In genomic region chr12:47828008-47828966, GRCh38 we compare ENCODE assay signal across 8 cellular contexts. TPM values are rescaled to one million over a fixed set of nuclear protein-coding genes. Genes with fewer than 3 reads are reported as not detected.
A peak's percentile ranks its signal among the peaks of the same experiment; 100 is the strongest.
DNase-seq lines count a peak whose midpoint lies in the region; ATAC-seq and TF ChIP-seq lines count a peak whose summit lies in the region.

No MANE protein-coding gene starts in this region.

- H3K36me3 Mint-ChIP-seq in activated CD8-positive, alpha-beta memory T cell treated with anti-CD3 and anti-CD28 coated beads, Interleukin-2, amount 10 ng/mL, durations not matched to agents 7 days and 5 days = peaks cover 4% of the 10 kb centered on the region
- H3K36me3 Mint-ChIP-seq in type B pancreatic cell = no peaks in the 10 kb centered on the region

- intact Hi-C loops in mammary epithelial cell (cut with micrococcal nuclease) = no loop called here

- dilution Hi-C loops in mammary epithelial cell (cut with HindIII; ENCODE audit: low sequenced_read_pairs) = no loop called here

- H2AFZ ChIP-seq in mammary epithelial cell (ENCODE audit: low read depth, low read length) = peak overlapping the region; percentile 4

- no peaks in the 10 kb centered on the region for H3K9me3 Mint-ChIP-seq in activated CD8-positive, alpha-beta memory T cell treated with anti-CD3 and anti-CD28 coated beads, Interleukin-2, amount 10 ng/mL, durations not matched to agents 7 days and 5 days (ENCODE audit: low read depth)
- H3K9me3 Mint-ChIP-seq in type B pancreatic cell = no peaks in the 10 kb centered on the region

- no peak for DNase-seq in activated CD8-positive, alpha-beta memory T cell treated with anti-CD3 and anti-CD28 coated beads, Interleukin-2, amount 10 ng/mL, durations not matched to agents 7 days and 5 days
- DNase-seq in activated CD8-positive, alpha-beta memory T cell treated with anti-CD3 and anti-CD28 coated beads for 24 hours = no peak
- DNase-seq in mammary epithelial cell = no peak
- no peak for DNase-seq in type B pancreatic cell (ENCODE audit: extremely low spot score, unreplicated experiment)
- DNase-seq in NOMO-1 treated with DMSO at 0.1 percent for 48 hours (lab: John Stamatoyannopoulos, UW; ENCODE audit: unreplicated experiment) = no peak
- DNase-seq in D341Med (ENCODE audit: low spot score) = no peak
- no peak for DNase-seq in pons (ENCODE audit: low spot score)

- H3K4me1 Mint-ChIP-seq in activated CD8-positive, alpha-beta memory T cell treated with anti-CD3 and anti-CD28 coated beads, Interleukin-2, amount 10 ng/mL, durations not matched to agents 7 days and 5 days = peaks cover 72% of the 10 kb centered on the region
- H3K4me1 Mint-ChIP-seq in type B pancreatic cell (ENCODE audit: unreplicated experiment) = peaks cover 26% of the 10 kb centered on the region

- no peak overlapping the region for H3K4me2 ChIP-seq in mammary epithelial cell (ENCODE audit: insufficient read depth, low read depth, low read length)

- H3K27ac Mint-ChIP-seq in activated CD8-positive, alpha-beta memory T cell treated with anti-CD3 and anti-CD28 coated beads, Interleukin-2, amount 10 ng/mL, durations not matched to agents 7 days and 5 days = peak overlapping the region; percentile 63
- peak overlapping the region; percentile 80 for H3K27ac Mint-ChIP-seq in type B pancreatic cell

- no peak overlapping the region for H3K4me3 Mint-ChIP-seq in activated CD8-positive, alpha-beta memory T cell treated with anti-CD3 and anti-CD28 coated beads, Interleukin-2, amount 10 ng/mL, durations not matched to agents 7 days and 5 days
- H3K4me3 Mint-ChIP-seq in type B pancreatic cell = peak overlapping the region; percentile 36

- WGBS in mammary epithelial cell (ENCODE audit: low coverage, missing lambda C conversion rate) = 39% methylated on average over 12 of the region's 14 CpGs

- H4K20me1 ChIP-seq in mammary epithelial cell (ENCODE audit: insufficient read depth, low read length) = no peaks in the 10 kb centered on the region

- no peaks in the 10 kb centered on the region for H3K9me3 ChIP-seq in mammary epithelial cell (replicated peaks; ENCODE audit: insufficient read depth, low read length)
- H3K9me3 ChIP-seq in mucosa of rectum (ENCODE audit: control insufficient read depth in 2 of 2, low read length in 2 of 2) = no peaks in the 10 kb centered on the region

- BruUV-seq in mammary epithelial cell (replicated peaks; lab: Mats Ljungman, UMichigan) = no TSS peak

- H3K4me3 ChIP-seq in mammary epithelial cell (replicated peaks in 1 of 3; ENCODE audit: insufficient read depth in 1 of 3, low read depth in 2 of 3, low read length in 3 of 3) (no peak overlapping the region), mucosa of rectum (ENCODE audit: low read length in 2 of 2) (no peak overlapping the region)

- CTCF ChIA-PET in activated CD8-positive, alpha-beta memory T cell treated with anti-CD3 and anti-CD28 coated beads, Interleukin-2, amount 10 ng/mL, durations not matched to agents 7 days and 5 days (lab: Charles Lee) = interaction anchor here (1.0 to 21.9 kb wide), 8 partner anchors 11 to 121 kb away, joined by 3 to 775 read pairs (median 29); partner anchors contain the start of genes HDAC7 and SLC48A1
- CTCF ChIA-PET in mammary epithelial cell (lab: Charles Lee; ENCODE audit: low non-redundant PET) = interaction anchor here (0.7 kb wide), 1 partner anchor 795 kb away, joined by 4 read pairs; no protein-coding TSS in a partner anchor

- H3K9ac ChIP-seq in mammary epithelial cell (ENCODE audit: insufficient read depth, low read length) (no peak overlapping the region), mucosa of rectum (ENCODE audit: low read depth in 1 of 2, low read length in 2 of 2) (no peak overlapping the region)

- H3K79me2 ChIP-seq in mammary epithelial cell (ENCODE audit: insufficient read depth, low read length) = no peaks in the 10 kb centered on the region

- no peaks in the 10 kb centered on the region for H3K27me3 Mint-ChIP-seq in activated CD8-positive, alpha-beta memory T cell treated with anti-CD3 and anti-CD28 coated beads, Interleukin-2, amount 10 ng/mL, durations not matched to agents 7 days and 5 days
- H3K27me3 Mint-ChIP-seq in type B pancreatic cell = no peaks in the 10 kb centered on the region

- no peak for ATAC-seq in activated CD8-positive, alpha-beta memory T cell treated with anti-CD3 and anti-CD28 coated beads, Interleukin-2, amount 10 ng/mL, durations not matched to agents 7 days and 5 days

- no peak for TF ChIP-seq CTCF in mammary epithelial cell (conservative IDR thresholded peaks at IDR 0.05 in 1 of 2, IDR thresholded peaks at IDR 0.05 in 1 of 2; ENCODE audit: extremely low read depth in 1 of 2, insufficient read depth in 1 of 2, low read depth in 1 of 2, low read length in 2 of 2)
- no peak for TF ChIP-seq CTCF in type B pancreatic cell (conservative IDR thresholded peaks at IDR 0.05)

- in situ Hi-C loops in mammary epithelial cell (cut with MboI; ENCODE audit: low sequenced_read_pairs in 2 of 2) = no loop called here

- H3K27ac ChIP-seq in mammary epithelial cell (ENCODE audit: insufficient read depth, low read depth, low read length) = no peak overlapping the region
- H3K27ac ChIP-seq in mucosa of rectum (ENCODE audit: low read depth in 2 of 2, low read length in 2 of 2) = peak overlapping the region; percentile 73 to 74

- no peaks in the 10 kb centered on the region for H3K36me3 ChIP-seq in mammary epithelial cell (ENCODE audit: insufficient read depth, low read length)
- H3K36me3 ChIP-seq in mucosa of rectum (ENCODE audit: control insufficient read depth in 2 of 2, insufficient read depth in 2 of 2, low read length in 2 of 2) = no peaks in the 10 kb centered on the region

- H3K27me3 ChIP-seq in mammary epithelial cell (ENCODE audit: insufficient read depth, low read length) (no peaks in the 10 kb centered on the region), mucosa of rectum (ENCODE audit: control insufficient read depth in 2 of 2, insufficient read depth in 2 of 2, low read length in 2 of 2) (no peaks in the 10 kb centered on the region)

- H3K4me1 ChIP-seq in mammary epithelial cell (ENCODE audit: insufficient read depth, low read length) (peaks cover 42% of the 10 kb centered on the region), mucosa of rectum (ENCODE audit: control insufficient read depth in 2 of 2, insufficient read depth in 2 of 2, low read length in 2 of 2) (peaks cover 17 to 27% of the 10 kb centered on the region in 2 donors)

RNA-seq across cellular contexts. Expression of gene HDAC7, which starts 8.6 kb away (rescaled TPM):
- total RNA-seq in activated CD8-positive, alpha-beta memory T cell treated with anti-CD3 and anti-CD28 coated beads, Interleukin-2, amount 10 ng/mL, durations not matched to agents 7 days and 5 days = 100 to 1,000 TPM; 226 to 284 TPM
- total RNA-seq in mammary epithelial cell (10 to 100 TPM; 17.7 to 72.1 TPM), type B pancreatic cell (ENCODE audit: low replicate concordance) (71.5 and 76.1 TPM in 2 replicates)
- polyA plus RNA-seq in mammary epithelial cell = 30.5 TPM
- 96.1 TPM for polyA minus RNA-seq in mammary epithelial cell

RNA-seq across cellular contexts. Expression of gene SLC48A1, which starts 55.2 kb away (rescaled TPM):
- 10 to 100 TPM; 13.9 to 18.5 TPM for total RNA-seq in activated CD8-positive, alpha-beta memory T cell treated with anti-CD3 and anti-CD28 coated beads, Interleukin-2, amount 10 ng/mL, durations not matched to agents 7 days and 5 days
- 10 to 100 TPM; 22.0 to 29.3 TPM for total RNA-seq in mammary epithelial cell
- polyA plus RNA-seq in mammary epithelial cell = 11.8 TPM
- 22.0 TPM for polyA minus RNA-seq in mammary epithelial cell
- 19.7 and 37.4 TPM in 2 replicates for total RNA-seq in type B pancreatic cell (ENCODE audit: low replicate concordance)
